ENCODE assay signal across 8 cellular contexts in the genomic region with DNA sequence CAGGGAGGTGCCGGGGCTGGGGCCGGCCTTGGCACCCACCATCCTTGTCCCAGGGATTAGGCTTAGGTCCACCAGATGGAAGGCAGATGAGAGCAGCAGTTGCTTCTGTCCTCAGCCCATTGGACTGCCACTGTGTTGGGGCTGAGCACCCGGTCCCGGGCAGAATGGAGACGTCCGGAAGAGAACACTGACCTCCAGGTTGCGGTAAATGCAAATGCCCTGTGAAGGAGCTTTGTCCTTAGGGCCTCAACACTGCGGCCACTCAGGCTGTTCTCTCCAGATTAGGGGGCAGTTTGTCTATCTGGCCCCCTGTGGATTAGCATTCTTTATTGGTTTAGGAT. TPM values are rescaled to one million over a fixed set of nuclear protein-coding genes. Genes with fewer than 3 reads are reported as not detected.
DNase-seq lines count a peak whose midpoint lies in the region; ATAC-seq and TF ChIP-seq lines count a peak whose summit lies in the region.

A gene (minus strand): TSS at position 276 of the 341 bp plus-strand sequence. CDS start 234 bp downstream, at position 42.

- peaks cover 48 to 59% of the 10 kb centered on the region in 2 donors for H3K4me1 Mint-ChIP-seq in immature natural killer cell

- DNase-seq in adipocyte (ENCODE audit: low read depth) (no peak), immature natural killer cell (no peak), stomach (no peak), RPMI8226 (no peak), NCI-H2029 (lab: John Stamatoyannopoulos, UW) (no peak)
- DNase-seq in activated CD4-positive, CD25-positive, alpha-beta regulatory T cell treated with anti-CD3 and anti-CD28 coated beads, Interleukin-2, amount 50 U/mL, for 72 hours: no peak

- H3K9ac ChIP-seq in HUES64 (ENCODE audit: low read depth, low read length): peak within 1 kb of the TSS; percentile 77
- H3K9ac ChIP-seq in adipocyte (ENCODE audit: low read length): peak within 1 kb of the TSS; percentile 97

- peaks cover 0 to 11% (median 8%) of the 10 kb centered on the region in 3 donors for H3K27me3 Mint-ChIP-seq in immature natural killer cell (ENCODE audit: low read depth in 3 of 3)

- H3K9me3 ChIP-seq in HUES64 (ENCODE audit: insufficient read depth, low read depth, low read length) (no peaks in the 10 kb centered on the region), adipocyte (ENCODE audit: control insufficient read depth, low read length) (no peaks in the 10 kb centered on the region), stomach (no peaks in the 10 kb centered on the region)

- intact Hi-C loops in stomach (cut with DNase I; ENCODE audit: low total_unique reads): no loop called here

- H3K27me3 ChIP-seq in HUES64 (ENCODE audit: insufficient read depth, low read length) (no peaks in the 10 kb centered on the region), adipocyte (replicated peaks; ENCODE audit: control insufficient read depth, insufficient read depth, low read length) (no peaks in the 10 kb centered on the region), stomach (no peaks in the 10 kb centered on the region)

- H3K9me3 Mint-ChIP-seq in immature natural killer cell: no peaks in the 10 kb centered on the region

- no peak for TF ChIP-seq POLR2A in stomach (IDR thresholded peaks at IDR 0.05)

- peaks cover 10 to 17% (median 15%) of the 10 kb centered on the region in 3 donors for H3K36me3 Mint-ChIP-seq in immature natural killer cell

- TF ChIP-seq EP300 in stomach (IDR thresholded peaks at IDR 0.05): no peak

- H3K27ac Mint-ChIP-seq in immature natural killer cell: peak within 1 kb of the TSS; percentile 97 to 100 (median 99)

- H3K27ac ChIP-seq in HUES64 (ENCODE audit: low read depth, low read length) (peak within 1 kb of the TSS; percentile 64), stomach (peak within 1 kb of the TSS; percentile 83 to 99 (median 91))

- 94% methylated on average over 8 of the region's 8 CpGs for WGBS in HUES64
- WGBS in stomach, 5 donors: 85 to 95% (median 93%) methylated on average over 8 of the region's 8 CpGs

- no peak for ATAC-seq in GM21360 (IDR thresholded peaks at IDR 0.05; ENCODE audit: unreplicated experiment)

- peak within 1 kb of the TSS; percentile 86 for H3K4me3 ChIP-seq in HUES64 (ENCODE audit: low read length)
- peak within 1 kb of the TSS; percentile 96 for H3K4me3 ChIP-seq in adipocyte (ENCODE audit: low read length)
- peak within 1 kb of the TSS; percentile 87 to 97 (median 88) for H3K4me3 ChIP-seq in stomach

- H3K36me3 ChIP-seq in HUES64 (ENCODE audit: insufficient read depth, low read length) (peaks cover 77% of the 10 kb centered on the region), adipocyte (ENCODE audit: control insufficient read depth, insufficient read depth, low read length, severe bottlenecking) (peaks cover 54% of the 10 kb centered on the region), stomach (peaks cover 30 to 84% (median 80%) of the 10 kb centered on the region in 4 donors)

- no peak for TF ChIP-seq CTCF in stomach (IDR thresholded peaks at IDR 0.05)

- H3K4me3 Mint-ChIP-seq in immature natural killer cell: peak within 1 kb of the TSS; percentile 99 to 100 (median 100)

- H3K4me1 ChIP-seq in HUES64 (ENCODE audit: insufficient read depth, low read length): peaks cover 24% of the 10 kb centered on the region
- peaks cover 44% of the 10 kb centered on the region for H3K4me1 ChIP-seq in adipocyte (ENCODE audit: control insufficient read depth, insufficient read depth, low read length)
- H3K4me1 ChIP-seq in stomach: peaks cover 25 to 69% (median 64%) of the 10 kb centered on the region in 4 donors

RNA-seq across cellular contexts. Expression of the gene that starts here (rescaled TPM):
- not detected for polyA plus RNA-seq in HUES64 (2013, experiment 1 of 2)
- polyA plus RNA-seq in HUES64 (2013, experiment 2 of 2): not detected
- polyA plus RNA-seq in immature natural killer cell (1 to 10 TPM in 2 of 3 donors, under 1 TPM in 1; 0.72 to 3.4 (median 1.3) TPM), stomach (under 1 TPM in 2 of 3 donors, not detected in 1; 0.37 to 0.55 TPM)
- not detected for total RNA-seq in stomach
